ENCODE assay signal across 26 cellular contexts in genomic region chr10:100823194-100823593, GRCh38.
"Had no signal": no experiment of that assay in that cellular context is flagged by ENCODE, and none has a peak within 500 bp of the region (broad histone marks: within the 10 kb centered on the region; RNA-seq: fewer than 3 reads in every experiment).

No MANE protein-coding gene starts in this region.

- H3K27me3 ChIP-seq: ascending aorta, body of pancreas, SJCRH30 had no signal

- H3K4me2 ChIP-seq: KMS-11, SK-N-SH had no signal

- H3K4me3 Mint-ChIP-seq: activated CD8-positive, alpha-beta T cell treated with anti-CD3 and anti-CD28 coated beads for 36 hours; activated naive CD8-positive, alpha-beta T cell treated with anti-CD3 and anti-CD28 coated beads, Interleukin-2, amount 50 U/mL, for 24 hours; T-helper 2 cell treated with Interferon-gamma antibody and Interleukin-4, amounts not matched to agents 5 μg/mL and 100 μg/mL, for 36 hours had no signal

- H3K9me3 Mint-ChIP-seq: activated CD8-positive, alpha-beta T cell treated with anti-CD3 and anti-CD28 coated beads for 36 hours; activated naive CD4-positive, alpha-beta T cell treated with anti-CD3 and anti-CD28 coated beads, Interleukin-2, amount 50 U/mL, for 72 hours; activated naive CD8-positive, alpha-beta T cell treated with anti-CD3 and anti-CD28 coated beads, Interleukin-2, amount 50 U/mL, for 24 hours; T-helper 2 cell treated with Interferon-gamma antibody and Interleukin-4, amounts not matched to agents 5 μg/mL and 100 μg/mL, for 36 hours had no signal

- H3K36me3 ChIP-seq: ascending aorta, MG63, Peyer's patch, SJCRH30 had no signal

- H3K9ac ChIP-seq: KMS-11, SK-N-SH had no signal

- H3K9me3 ChIP-seq: ascending aorta, body of pancreas, MG63, SJCRH30, SK-N-SH had no signal

- H3K36me3 Mint-ChIP-seq: activated naive CD4-positive, alpha-beta T cell treated with anti-CD3 and anti-CD28 coated beads, Interleukin-2, amount 50 U/mL, for 72 hours had no signal

- H3K27ac ChIP-seq: ascending aorta, body of pancreas, KMS-11, Peyer's patch, RWPE1, SJCRH30 had no signal

- H3K4me1 ChIP-seq: SJCRH30 had no signal

- H3K27ac Mint-ChIP-seq: activated CD8-positive, alpha-beta T cell treated with anti-CD3 and anti-CD28 coated beads for 36 hours; activated naive CD4-positive, alpha-beta T cell treated with anti-CD3 and anti-CD28 coated beads, Interleukin-2, amount 50 U/mL, for 72 hours; activated naive CD8-positive, alpha-beta T cell treated with anti-CD3 and anti-CD28 coated beads, Interleukin-2, amount 50 U/mL, for 24 hours; T-helper 2 cell treated with Interferon-gamma antibody and Interleukin-4, amounts not matched to agents 5 μg/mL and 100 μg/mL, for 36 hours had no signal

- DNase-seq: activated CD4-positive, alpha-beta T cell treated with anti-CD3 and anti-CD28 coated beads for 4 hours; activated CD8-positive, alpha-beta memory T cell treated with anti-CD3 and anti-CD28 coated beads, Interleukin-2, amount 50 U/mL, for 4 hours; activated CD8-positive, alpha-beta T cell treated with anti-CD3 and anti-CD28 coated beads for 36 hours; activated naive CD4-positive, alpha-beta T cell treated with Interleukin-2 at 50 U/mL for 16 hours; activated naive CD8-positive, alpha-beta T cell treated with anti-CD3 and anti-CD28 coated beads, Interleukin-2, amount 50 U/mL, for 24 hours; amniotic stem cell; body of pancreas; MG63; MV-4-11; NCI-H1105; NCI-H1436 treated with DMSO at 0.1 percent for 48 hours; NCI-H187; NCI-H2081; NCI-H510A treated with DMSO at 0.1 percent for 48 hours; NCI-H69; NK-92 treated with Interleukin-12 subunit alpha and Interleukin-12 subunit beta, amount 100 ng/mL, for 24 hours; OCI-M1; Peyer's patch; Right ventricle myocardium superior; SJCRH30; SK-N-SH had no signal

- H3K4me3 ChIP-seq: ascending aorta, body of pancreas, MG63, Peyer's patch, SJCRH30 had no signal
